ENCODE assay signal across 20 cellular contexts in the genomic region with DNA sequence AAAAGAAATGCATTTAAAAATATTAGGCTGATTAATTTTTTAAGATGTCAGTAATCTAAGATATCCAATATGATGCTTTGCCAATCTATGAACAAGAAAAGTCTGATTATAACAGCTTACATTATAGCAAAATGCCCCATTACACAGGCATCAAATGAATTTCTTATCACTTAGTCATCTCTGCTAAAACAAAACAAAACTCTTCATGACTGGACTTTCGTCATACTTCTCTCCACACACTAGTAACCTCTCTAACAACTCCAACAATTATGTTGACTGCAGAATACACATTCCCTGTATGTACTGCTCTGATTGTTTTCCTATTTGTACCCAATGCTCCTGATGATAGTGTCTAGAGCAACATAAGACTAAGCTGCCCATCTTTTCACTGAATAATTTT. TPM values are rescaled to one million over a fixed set of nuclear protein-coding genes. Genes with fewer than 3 reads are reported as not detected.
DNase-seq lines count a peak whose midpoint lies in the region; FAIRE-seq and TF ChIP-seq lines count a peak whose summit lies in the region.
"Had no signal": no experiment of that assay in that cellular context is flagged by ENCODE, and none has a peak within 500 bp of the region (broad histone marks: within the 10 kb centered on the region; RNA-seq: fewer than 3 reads in every experiment).

No MANE protein-coding gene starts in this region.

- no peak for TF ChIP-seq POLR2A in NB4 (IDR thresholded peaks at IDR 0.05; ENCODE audit: extremely low read depth, insufficient read length)

- TF ChIP-seq CTCF in NB4 (IDR thresholded peaks at IDR 0.05; ENCODE audit: low read depth, low read length): no peak

- H3K4me3 ChIP-seq in NB4 (ENCODE audit: low read depth, low read length): no peak overlapping the region
- H3K4me3 ChIP-seq: lung had no signal

- peak; percentile 50 for DNase-seq in GM04503 (ENCODE audit: low read depth)
- peak; percentile 18 for DNase-seq in NB4 (ENCODE audit: low read depth)
- peak; percentile 43 to 62 for DNase-seq in lung microvascular endothelial cell (ENCODE audit: low read depth in 2 of 2)
- no peak for DNase-seq in NCI-H1092 (lab: John Stamatoyannopoulos, UW)
- DNase-seq in activated effector memory CD4-positive, alpha-beta T cell treated with anti-CD3 and anti-CD28 coated beads, Interleukin-2, amount 50 U/mL, for 16 hours: no peak
- no peak for DNase-seq in activated CD8-positive, alpha-beta memory T cell treated with anti-CD3 and anti-CD28 coated beads, Interleukin-2, amount 50 U/mL, for 4 hours
- DNase-seq: activated CD4-positive, alpha-beta T cell treated with anti-CD3 and anti-CD28 coated beads for 48 hours; activated CD8-positive, alpha-beta memory T cell treated with anti-CD3 and anti-CD28 coated beads, Interleukin-2, amount 50 U/mL, for 48 hours; activated naive CD4-positive, alpha-beta T cell; Caco-2; cortex of kidney; H9; head of caudate nucleus; naive thymus-derived CD8-positive, alpha-beta T cell; NCI-H146; NCI-H2227 treated with DMSO at 0.1 percent for 48 hours; stimulated activated CD4-positive, alpha-beta T cell treated with anti-CD3 and anti-CD28 coated beads, Interleukin-4, amount 100 ng/mL, for 1 hour had no signal

- FAIRE-seq in endometrium (lab: Jason Lieb, UNC): peak; percentile 29
- FAIRE-seq: urothelium cell line had no signal

RNA-seq across cellular contexts. Expression of a gene that starts 3.8 kb away (rescaled TPM):
- 2.4 and 8.5 TPM in 2 replicates for total RNA-seq in lung microvascular endothelial cell

Comparison
In these comparisons a context has a peak if more than half of its experiments do, and no peak if none do; other contexts are left out.
1. DNase-seq: peak in GM04503 (single experiment), NB4 (single experiment) and lung microvascular endothelial cell (2 of 2); none in NCI-H1092 (single experiment), activated effector memory CD4-positive, alpha-beta T cell treated with anti-CD3 and anti-CD28 coated beads, Interleukin-2, amount 50 U/mL, for 16 hours (single experiment) and activated CD8-positive, alpha-beta memory T cell treated with anti-CD3 and anti-CD28 coated beads, Interleukin-2, amount 50 U/mL, for 4 hours (single experiment).